ENCODE assay signal across 5 cellular contexts in the genomic region with DNA sequence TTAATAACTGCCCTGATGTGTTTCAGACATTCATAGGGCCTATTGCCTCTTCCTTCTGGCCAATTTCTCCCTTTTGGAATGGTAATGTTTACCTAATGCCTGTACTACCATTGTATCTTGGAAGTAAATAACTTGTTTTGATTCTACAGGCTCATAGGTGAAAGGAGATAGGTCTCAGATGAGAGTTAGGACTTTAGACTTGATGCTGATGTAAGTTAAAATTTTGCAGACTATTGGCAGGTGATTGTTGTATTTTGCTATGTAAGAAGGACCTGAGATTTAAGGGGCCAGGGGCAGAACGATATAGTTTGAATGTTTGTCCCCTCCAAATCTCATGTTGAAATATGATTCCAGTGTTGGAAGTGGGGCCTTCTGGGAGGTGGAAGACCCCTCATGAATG.
"Had no signal": no experiment of that assay in that cellular context is flagged by ENCODE, and none has a peak within 500 bp of the region (broad histone marks: within the 10 kb centered on the region; RNA-seq: fewer than 3 reads in every experiment).

No MANE protein-coding gene starts in this region.

- ATAC-seq: K562 had no signal

- H3K27ac ChIP-seq: HL-60 had no signal

- DNase-seq: IMR-90, KBM-7 had no signal

- H3K4me3 ChIP-seq: K562 had no signal

- FAIRE-seq: HTR-8/SVneo, K562 had no signal
